In genomic region chr12:1217191-1217949, GRCh38 we compare ENCODE assay signal across 8 cellular contexts.
DNase-seq lines count a peak whose midpoint lies in the region; ATAC-seq lines count a peak whose summit lies in the region.

No MANE protein-coding gene starts in this region.

- no peak overlapping the region for H2AFZ ChIP-seq in neuronal stem cell (ENCODE audit: low read length)

- H3K18ac ChIP-seq in neuronal stem cell (ENCODE audit: low read length), result no peak overlapping the region

- peak overlapping the region; percentile 40 for H3K4me2 ChIP-seq in BLaER1
- H3K4me2 ChIP-seq in neuronal stem cell (ENCODE audit: insufficient read depth, low read length, poor library complexity, severe bottlenecking), result peak overlapping the region; percentile 12

- H2BK120ac ChIP-seq in neuronal stem cell (ENCODE audit: low read depth, low read length), result no peak overlapping the region

- no peak overlapping the region for H3K23ac ChIP-seq in neuronal stem cell (ENCODE audit: low read depth, low read length, poor library complexity)

- no peak overlapping the region for H3K4ac ChIP-seq in neuronal stem cell (ENCODE audit: low read length)

- H2BK12ac ChIP-seq in neuronal stem cell (ENCODE audit: low read length), result no peak overlapping the region

- H3K14ac ChIP-seq in neuronal stem cell (ENCODE audit: low read length), result no peak overlapping the region

- H3K9me3 Mint-ChIP-seq in activated CD4-positive, alpha-beta T cell treated with anti-CD3 and anti-CD28 coated beads, Interleukin-2, amount 10 ng/mL, durations not matched to agents 24 days and 14 days, result no peaks in the 10 kb centered on the region

- no peak overlapping the region for H3K27ac Mint-ChIP-seq in activated CD4-positive, alpha-beta T cell treated with anti-CD3 and anti-CD28 coated beads, Interleukin-2, amount 10 ng/mL, durations not matched to agents 24 days and 14 days

- intact Hi-C loops in activated CD4-positive, alpha-beta T cell treated with anti-CD3 and anti-CD28 coated beads, Interleukin-2, amount 10 ng/mL, durations not matched to agents 24 days and 14 days (cut with micrococcal nuclease), result loop anchor here (10.0 kb wide), 1 partner anchor 103 kb away; no protein-coding TSS in a partner anchor

- H3K4me3 Mint-ChIP-seq in activated CD4-positive, alpha-beta T cell treated with anti-CD3 and anti-CD28 coated beads, Interleukin-2, amount 10 ng/mL, durations not matched to agents 24 days and 14 days, result no peak overlapping the region

- H2AK5ac ChIP-seq in neuronal stem cell (ENCODE audit: low read depth, low read length), result no peak overlapping the region

- no peak for ATAC-seq in HG02642 (IDR thresholded peaks at IDR 0.05; ENCODE audit: poor library complexity, unreplicated experiment)

- no peak overlapping the region for H4K91ac ChIP-seq in neuronal stem cell (ENCODE audit: low read depth, low read length, poor library complexity)

- H2BK5ac ChIP-seq in neuronal stem cell (ENCODE audit: low read length), result no peak overlapping the region

- H2BK15ac ChIP-seq in neuronal stem cell (ENCODE audit: low read length), result no peak overlapping the region

- H3K36me3 Mint-ChIP-seq in activated CD4-positive, alpha-beta T cell treated with anti-CD3 and anti-CD28 coated beads, Interleukin-2, amount 10 ng/mL, durations not matched to agents 24 days and 14 days (ENCODE audit: low read depth), result no peaks in the 10 kb centered on the region

- H3K36me3 ChIP-seq in BLaER1, result no peaks in the 10 kb centered on the region; the same call in 1 of the 2 replicates
- H3K36me3 ChIP-seq in ectodermal cell (ENCODE audit: control insufficient read depth, insufficient read depth, low read length), result no peaks in the 10 kb centered on the region
- H3K36me3 ChIP-seq in neuronal stem cell (replicated peaks in 1 of 2; ENCODE audit: control insufficient read depth in 2 of 2, insufficient read depth in 2 of 2, low read length in 2 of 2), result no peaks in the 10 kb centered on the region

- H3K27ac ChIP-seq in BLaER1, result no peak overlapping the region
- peak overlapping the region; percentile 3 for H3K27ac ChIP-seq in ectodermal cell (ENCODE audit: insufficient read depth, low read depth, low read length, poor library complexity, severe bottlenecking)
- H3K27ac ChIP-seq in neuronal stem cell (replicated peaks; ENCODE audit: low read length), result peak overlapping the region; percentile 55

- H3K4me3 ChIP-seq in BLaER1 (no peak overlapping the region), ectodermal cell (ENCODE audit: insufficient read depth, low read depth, low read length) (no peak overlapping the region), neuronal stem cell (ENCODE audit: low read length in 2 of 2) (no peak overlapping the region)

- H3K79me1 ChIP-seq in neuronal stem cell (ENCODE audit: low read depth, low read length), result no peaks in the 10 kb centered on the region

- H3K27me3 ChIP-seq in BLaER1 (no peaks in the 10 kb centered on the region), ectodermal cell (ENCODE audit: control insufficient read depth, insufficient read depth, low read length, poor library complexity, severe bottlenecking) (no peaks in the 10 kb centered on the region), neuronal stem cell (ENCODE audit: control insufficient read depth in 3 of 3, insufficient read depth in 3 of 3, low read depth in 1 of 3, low read length in 3 of 3) (no peaks in the 10 kb centered on the region)

- 54 to 65% methylated on average over 6 of the region's 6 CpGs for WGBS in ectodermal cell, 2 experiments
- WGBS in neuronal stem cell (ENCODE audit: extremely low coverage in 2 of 2, insufficient read length in 2 of 2, insufficient replicate concordance in 1 of 2), 2 donors, result no CpG with 5 or more reads among the region's 6 CpGs

- peaks cover 4% of the 10 kb centered on the region for H3K4me1 Mint-ChIP-seq in activated CD4-positive, alpha-beta T cell treated with anti-CD3 and anti-CD28 coated beads, Interleukin-2, amount 10 ng/mL, durations not matched to agents 24 days and 14 days

- DNase-seq in NCI-H226, result peak; percentile 65
- DNase-seq in neuronal stem cell (ENCODE audit: low spot score), result peak; percentile 11
- no peak for DNase-seq in activated CD4-positive, alpha-beta T cell treated with anti-CD3 and anti-CD28 coated beads, Interleukin-2, amount 10 ng/mL, durations not matched to agents 24 days and 14 days
- no peak for DNase-seq in NCI-H1436 treated with DMSO at 0.1 percent for 48 hours (lab: John Stamatoyannopoulos, UW)
- no peak for DNase-seq in stimulated activated CD4-positive, alpha-beta T cell treated with anti-CD3 and anti-CD28 coated beads, Interleukin-4, amount 100 ng/mL, for 1 hour

- H3K9ac ChIP-seq in BLaER1, result no peak overlapping the region
- no peak overlapping the region for H3K9ac ChIP-seq in neuronal stem cell (ENCODE audit: low read depth, low read length, poor library complexity)

- H4K20me1 ChIP-seq in BLaER1, result no peaks in the 10 kb centered on the region

- no peaks in the 10 kb centered on the region for H3K27me3 Mint-ChIP-seq in activated CD4-positive, alpha-beta T cell treated with anti-CD3 and anti-CD28 coated beads, Interleukin-2, amount 10 ng/mL, durations not matched to agents 24 days and 14 days

- H3K4me1 ChIP-seq in BLaER1, result peaks cover 11% of the 10 kb centered on the region
- H3K4me1 ChIP-seq in ectodermal cell (ENCODE audit: control insufficient read depth, insufficient read depth, low read length), result peaks cover 16% of the 10 kb centered on the region
- peaks cover 0 to 10% of the 10 kb centered on the region in 2 donors for H3K4me1 ChIP-seq in neuronal stem cell (ENCODE audit: control insufficient read depth in 2 of 2, insufficient read depth in 1 of 2, low read depth in 1 of 2, low read length in 2 of 2)

- H4K8ac ChIP-seq in neuronal stem cell (ENCODE audit: low read depth, low read length), result no peak overlapping the region

- H3K9me3 ChIP-seq in BLaER1 (no peaks in the 10 kb centered on the region), ectodermal cell (ENCODE audit: control insufficient read depth, low read length) (no peaks in the 10 kb centered on the region), neuronal stem cell (replicated peaks in 1 of 2; ENCODE audit: control insufficient read depth in 2 of 2, insufficient read depth in 1 of 2, low read depth in 1 of 2, low read length in 2 of 2) (no peaks in the 10 kb centered on the region)

Comparison
In these comparisons a context has a peak if more than half of its experiments do, and no peak if none do; other contexts are left out.
1. DNase-seq: peak in NCI-H226 (single experiment) and neuronal stem cell (single experiment); none in activated CD4-positive, alpha-beta T cell treated with anti-CD3 and anti-CD28 coated beads, Interleukin-2, amount 10 ng/mL, durations not matched to agents 24 days and 14 days (single experiment), NCI-H1436 treated with DMSO at 0.1 percent for 48 hours (single experiment) and stimulated activated CD4-positive, alpha-beta T cell treated with anti-CD3 and anti-CD28 coated beads, Interleukin-4, amount 100 ng/mL, for 1 hour (single experiment).